Comparison of ENCODE assay signal across 1 cellular context in genomic region chr21:42833439-42833815, GRCh38.
TF ChIP-seq lines count a peak whose summit lies in the region.

No MANE protein-coding gene starts in this region.

TF ChIP-seq in HepG2, 621 proteins besides CTCF, POLR2A, EP300 and RAD21:
- TF ChIP-seq ZNF207 (IDR thresholded peaks at IDR 0.05; ENCODE audit: borderline replicate concordance) (no peak), STAG1 (CRISPR knock-in tag; IDR thresholded peaks at IDR 0.05) (peak; percentile 44), ZNF597 (CRISPR knock-in tag; IDR thresholded peaks at IDR 0.05) (no peak), AGO2 (optimal IDR thresholded peaks at IDR 0.05; ENCODE audit: low read depth, low read length) (peak; percentile 40), SRY (CRISPR knock-in tag; IDR thresholded peaks at IDR 0.05) (no peak), FOXJ3 (CRISPR knock-in tag; IDR thresholded peaks at IDR 0.05; ENCODE audit: borderline replicate concordance) (no peak), GTF3A (CRISPR knock-in tag; conservative IDR thresholded peaks at IDR 0.05) (no peak), SIN3B (IDR thresholded peaks at IDR 0.05; ENCODE audit: low read length) (no peak), SMC3 (IDR thresholded peaks at IDR 0.05; ENCODE audit: low read length) (peak; percentile 7; the same call in 1 of the 2 replicates), NFKBIZ (CRISPR knock-in tag; IDR thresholded peaks at IDR 0.05) (no peak), TARDBP (CRISPR knock-in tag; IDR thresholded peaks at IDR 0.05) (0 out of 2 replicates have a peak, but pooled peaks have one; percentile 29), ZNF652 (CRISPR knock-in tag; IDR thresholded peaks at IDR 0.05; ENCODE audit: borderline replicate concordance, low read depth) (no peak), TAF1 (CRISPR knock-in tag; IDR thresholded peaks at IDR 0.05) (no peak), PAWR (CRISPR knock-in tag; IDR thresholded peaks at IDR 0.05; ENCODE audit: borderline replicate concordance) (no peak), TFE3 (CRISPR knock-in tag; IDR thresholded peaks at IDR 0.05) (no peak)
- TF ChIP-seq, protein P1, sequence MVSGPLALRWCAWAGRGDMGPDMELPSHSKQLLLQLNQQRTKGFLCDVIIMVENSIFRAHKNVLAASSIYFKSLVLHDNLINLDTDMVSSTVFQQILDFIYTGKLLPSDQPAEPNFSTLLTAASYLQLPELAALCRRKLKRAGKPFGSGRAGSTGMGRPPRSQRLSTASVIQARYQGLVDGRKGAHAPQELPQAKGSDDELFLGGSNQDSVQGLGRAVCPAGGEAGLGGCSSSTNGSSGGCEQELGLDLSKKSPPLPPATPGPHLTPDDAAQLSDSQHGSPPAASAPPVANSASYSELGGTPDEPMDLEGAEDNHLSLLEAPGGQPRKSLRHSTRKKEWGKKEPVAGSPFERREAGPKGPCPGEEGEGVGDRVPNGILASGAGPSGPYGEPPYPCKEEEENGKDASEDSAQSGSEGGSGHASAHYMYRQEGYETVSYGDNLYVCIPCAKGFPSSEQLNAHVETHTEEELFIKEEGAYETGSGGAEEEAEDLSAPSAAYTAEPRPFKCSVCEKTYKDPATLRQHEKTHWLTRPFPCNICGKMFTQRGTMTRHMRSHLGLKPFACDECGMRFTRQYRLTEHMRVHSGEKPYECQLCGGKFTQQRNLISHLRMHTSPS (CRISPR knock-in tag; IDR thresholded peaks at IDR 0.05; ENCODE audit: low read depth), result no peak
